10 cellular contexts compared by ENCODE assay signal in genomic region chr2:97751752-97752151, GRCh38. TPM values are rescaled to one million over a fixed set of nuclear protein-coding genes. Genes with fewer than 3 reads are reported as not detected.
DNase-seq lines count a peak whose midpoint lies in the region; ATAC-seq and TF ChIP-seq lines count a peak whose summit lies in the region.
"Had no signal": no experiment of that assay in that cellular context is flagged by ENCODE, and none has a peak within 500 bp of the region (broad histone marks: within the 10 kb centered on the region; RNA-seq: fewer than 3 reads in every experiment).

No MANE protein-coding gene starts in this region.

- no peak for DNase-seq in natural killer cell
- DNase-seq in natural killer cell treated with Interleukin-12 subunit alpha and Interleukin-12 subunit beta and Interleukin-15 and Interleukin-18, amount 100 ng/mL, for 72 hours (ENCODE audit: low spot score), result no peak
- DNase-seq in RPMI7951 (ENCODE audit: low read depth), result peak; percentile 77
- DNase-seq in left cardiac atrium, result peak; percentile 44
- no peak for DNase-seq in T1000 (lab: John Stamatoyannopoulos, UW)
- no peak for DNase-seq in NCI-H524 treated with DMSO at 0.1 percent for 48 hours (lab: John Stamatoyannopoulos, UW)
- DNase-seq in kidney glomerular epithelial cell (lab: John Stamatoyannopoulos, UW), result no peak
- DNase-seq: stimulated activated CD4-positive, alpha-beta T cell treated with anti-CD3 and anti-CD28 coated beads, Interleukin-15, amount 100 ng/mL, for 24 hours had no signal

- intact Hi-C loops in natural killer cell (cut with micrococcal nuclease), result no loop called here
- intact Hi-C loops in left cardiac atrium (cut with DNase I), result no loop called here

- H3K36me3 Mint-ChIP-seq in natural killer cell, result no peaks in the 10 kb centered on the region
- no peaks in the 10 kb centered on the region for H3K36me3 Mint-ChIP-seq in natural killer cell treated with Interleukin-12 subunit alpha and Interleukin-12 subunit beta and Interleukin-15 and Interleukin-18, amount 100 ng/mL, for 72 hours

- H3K27ac Mint-ChIP-seq in natural killer cell, result peak overlapping the region; percentile 45 to 54
- H3K27ac Mint-ChIP-seq in natural killer cell treated with Interleukin-12 subunit alpha and Interleukin-12 subunit beta and Interleukin-15 and Interleukin-18, amount 100 ng/mL, for 72 hours, result peak overlapping the region in 1 of 2 donors; percentile 15

- H3K9me3 Mint-ChIP-seq in natural killer cell, result no peaks in the 10 kb centered on the region
- no peaks in the 10 kb centered on the region for H3K9me3 Mint-ChIP-seq in natural killer cell treated with Interleukin-12 subunit alpha and Interleukin-12 subunit beta and Interleukin-15 and Interleukin-18, amount 100 ng/mL, for 72 hours

- H3K4me3 Mint-ChIP-seq in natural killer cell, result no peak overlapping the region
- H3K4me3 Mint-ChIP-seq in natural killer cell treated with Interleukin-12 subunit alpha and Interleukin-12 subunit beta and Interleukin-15 and Interleukin-18, amount 100 ng/mL, for 72 hours, result no peak overlapping the region

- peaks cover 31 to 43% of the 10 kb centered on the region in 2 donors for H3K4me1 Mint-ChIP-seq in natural killer cell
- peaks cover 17% of the 10 kb centered on the region in 2 donors for H3K4me1 Mint-ChIP-seq in natural killer cell treated with Interleukin-12 subunit alpha and Interleukin-12 subunit beta and Interleukin-15 and Interleukin-18, amount 100 ng/mL, for 72 hours (ENCODE audit: low read depth in 2 of 2)

- ATAC-seq in natural killer cell (no peak), left cardiac atrium (peak; percentile 58 to 68), GM21619 (IDR thresholded peaks at IDR 0.05; ENCODE audit: unreplicated experiment) (no peak)
- no peak for ATAC-seq in natural killer cell treated with Interleukin-12 subunit alpha and Interleukin-12 subunit beta and Interleukin-15 and Interleukin-18, amount 100 ng/mL, for 72 hours

- no peaks in the 10 kb centered on the region for H3K27me3 Mint-ChIP-seq in natural killer cell (ENCODE audit: low read depth in 2 of 2)
- no peaks in the 10 kb centered on the region for H3K27me3 Mint-ChIP-seq in natural killer cell treated with Interleukin-12 subunit alpha and Interleukin-12 subunit beta and Interleukin-15 and Interleukin-18, amount 100 ng/mL, for 72 hours

- no peak for TF ChIP-seq CTCF in natural killer cell (IDR thresholded peaks at IDR 0.05)

RNA-seq across cellular contexts. Expression of gene ZAP70, which starts 38.4 kb away (rescaled TPM):
- total RNA-seq in natural killer cell (1,000 to 10,000 TPM in 1 of 3 donors, 100 to 1,000 TPM in 2; 883 to 1,008 (median 954) TPM), left cardiac atrium (1 to 10 TPM; 1.6 to 2.6 TPM)
- total RNA-seq in natural killer cell treated with Interleukin-12 subunit alpha and Interleukin-12 subunit beta and Interleukin-15 and Interleukin-18, amount 100 ng/mL, for 72 hours, result 100 to 1,000 TPM in 1 of 2 donors, 10 to 100 TPM in 1; 97.4 to 191 TPM
- total RNA-seq in RPMI7951 (2014; rRNA removed; shearing (Covaris generic)), result 2.0 and 2.1 TPM in 2 replicates
- total RNA-seq: epithelial cell of proximal tubule had no signal

Comparison
In these comparisons a context has a peak if more than half of its experiments do, and no peak if none do; other contexts are left out.
1. ATAC-seq: peak in left cardiac atrium (2 of 2); none in natural killer cell (0 of 3), natural killer cell treated with Interleukin-12 subunit alpha and Interleukin-12 subunit beta and Interleukin-15 and Interleukin-18, amount 100 ng/mL, for 72 hours (0 of 2) and GM21619 (single experiment).
2. DNase-seq: peak in RPMI7951 (single experiment) and left cardiac atrium (single experiment); none in natural killer cell (single experiment), natural killer cell treated with Interleukin-12 subunit alpha and Interleukin-12 subunit beta and Interleukin-15 and Interleukin-18, amount 100 ng/mL, for 72 hours (single experiment), T1000 (single experiment), NCI-H524 treated with DMSO at 0.1 percent for 48 hours (single experiment) and kidney glomerular epithelial cell (single experiment).
3. RNA of gene ZAP70, which starts 38.4 kb away (total RNA-seq): 883 to 1,008 TPM in natural killer cell and 97.4 to 191 TPM in natural killer cell treated with Interleukin-12 subunit alpha and Interleukin-12 subunit beta and Interleukin-15 and Interleukin-18, amount 100 ng/mL, for 72 hours; 1.6 to 2.6 TPM in left cardiac atrium and 2.0 to 2.1 TPM in RPMI7951; every median in the first group is over 10 times any median in the second.